8 cellular contexts compared by ENCODE assay signal in the genomic region with DNA sequence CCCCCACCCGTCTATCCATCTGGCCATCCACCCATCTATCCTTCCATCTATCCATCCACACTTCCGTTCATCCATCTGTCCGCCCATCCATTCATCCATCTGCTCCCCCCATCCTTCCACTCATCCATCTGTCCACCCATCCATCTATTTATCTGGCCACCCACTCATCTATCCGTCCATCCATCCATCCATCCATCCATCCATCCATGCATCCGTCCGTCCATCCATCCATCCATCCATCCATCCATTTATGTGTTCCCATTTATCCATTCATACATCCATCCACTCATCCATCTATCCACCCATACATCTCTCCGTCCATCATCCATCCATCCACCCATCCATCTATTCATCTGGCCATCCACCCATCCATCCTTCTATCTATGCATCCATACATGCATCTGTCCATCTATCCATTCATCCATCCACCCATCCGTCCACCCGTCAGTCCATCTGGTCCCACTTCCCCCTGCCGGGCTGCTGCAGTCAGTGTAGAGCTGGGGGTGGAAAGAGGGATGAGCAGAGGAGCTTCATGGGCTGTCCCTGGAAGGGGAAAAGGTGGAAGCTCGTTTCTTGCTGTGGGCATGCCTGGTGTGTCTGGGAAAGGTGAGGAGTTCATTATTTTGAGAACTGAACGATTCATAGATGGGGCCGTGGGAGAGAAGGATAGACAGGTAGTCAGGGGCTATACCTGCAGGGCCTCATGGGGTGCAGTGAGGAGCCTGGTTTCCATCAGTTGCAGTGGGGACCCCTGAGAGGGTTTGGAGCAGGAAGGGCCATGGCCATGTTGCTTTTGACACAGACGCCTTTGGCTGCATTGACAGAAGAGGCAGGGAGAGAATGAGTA. TPM values are rescaled to one million over a fixed set of nuclear protein-coding genes. Genes with fewer than 3 reads are reported as not detected.
DNase-seq lines count a peak whose midpoint lies in the region; ATAC-seq and TF ChIP-seq lines count a peak whose summit lies in the region.
"Had no signal": no experiment of that assay in that cellular context is flagged by ENCODE, and none has a peak within 500 bp of the region (broad histone marks: within the 10 kb centered on the region; RNA-seq: fewer than 3 reads in every experiment).

No MANE protein-coding gene starts in this region.

- H3K36me3 Mint-ChIP-seq in activated T-helper 1 cell treated with anti-CD3 and anti-CD28 coated beads, Interleukin-12 subunit alpha, Interleukin-12 subunit beta, Interleukin-2, Interleukin-4 antibody, amounts not matched to agents 30 ng/mL and 10 ng/mL and 1 ng/mL, durations not matched to agents 14 hours and 24 hours and 36 hours (ENCODE audit: low read depth) = no peaks in the 10 kb centered on the region
- H3K36me3 Mint-ChIP-seq in stimulated activated memory B cell treated with anti-CD40 and anti-IgM and Interleukin-4, amounts not matched to agents 10 μg/mL and 1 μg/mL and 100 μg/mL, for 72 hours = no peaks in the 10 kb centered on the region

- no peak for ATAC-seq in stimulated activated memory B cell treated with anti-CD40 and anti-IgM and Interleukin-4, amounts not matched to agents 10 μg/mL and 1 μg/mL and 100 μg/mL, for 72 hours
- no peak for ATAC-seq in omental fat pad (ENCODE audit: low FRiP score)

- H3K36me3 ChIP-seq in MG63 = no peaks in the 10 kb centered on the region
- H3K36me3 ChIP-seq: adrenal gland had no signal

- H3K4me3 Mint-ChIP-seq in activated T-helper 1 cell treated with anti-CD3 and anti-CD28 coated beads, Interleukin-12 subunit alpha, Interleukin-12 subunit beta, Interleukin-2, Interleukin-4 antibody, amounts not matched to agents 30 ng/mL and 10 ng/mL and 1 ng/mL, durations not matched to agents 14 hours and 24 hours and 36 hours = peak overlapping the region; percentile 75
- peak overlapping the region; percentile 77 for H3K4me3 Mint-ChIP-seq in stimulated activated memory B cell treated with anti-CD40 and anti-IgM and Interleukin-4, amounts not matched to agents 10 μg/mL and 1 μg/mL and 100 μg/mL, for 72 hours

- intact Hi-C loops in activated T-helper 1 cell treated with anti-CD3 and anti-CD28 coated beads, Interleukin-12 subunit alpha, Interleukin-12 subunit beta, Interleukin-2, Interleukin-4 antibody, amounts not matched to agents 30 ng/mL and 10 ng/mL and 1 ng/mL, durations not matched to agents 14 hours and 24 hours and 36 hours (cut with micrococcal nuclease) = loop anchor here (2.0 kb wide), 2 partner anchors 297 to 957 kb away; partner anchors contain the start of gene RANBP3

- H3K27me3 Mint-ChIP-seq in activated T-helper 1 cell treated with anti-CD3 and anti-CD28 coated beads, Interleukin-12 subunit alpha, Interleukin-12 subunit beta, Interleukin-2, Interleukin-4 antibody, amounts not matched to agents 30 ng/mL and 10 ng/mL and 1 ng/mL, durations not matched to agents 14 hours and 24 hours and 36 hours (ENCODE audit: insufficient read depth) = peaks cover 3% of the 10 kb centered on the region
- H3K27me3 Mint-ChIP-seq in stimulated activated memory B cell treated with anti-CD40 and anti-IgM and Interleukin-4, amounts not matched to agents 10 μg/mL and 1 μg/mL and 100 μg/mL, for 72 hours = no peaks in the 10 kb centered on the region

- no peaks in the 10 kb centered on the region for H3K9me3 ChIP-seq in iPS-18c (ENCODE audit: control insufficient read depth, insufficient read depth, low read length)
- H3K9me3 ChIP-seq in MG63 = no peaks in the 10 kb centered on the region
- H3K9me3 ChIP-seq: adrenal gland had no signal

- peak overlapping the region; percentile 89 for H3K27ac Mint-ChIP-seq in activated T-helper 1 cell treated with anti-CD3 and anti-CD28 coated beads, Interleukin-12 subunit alpha, Interleukin-12 subunit beta, Interleukin-2, Interleukin-4 antibody, amounts not matched to agents 30 ng/mL and 10 ng/mL and 1 ng/mL, durations not matched to agents 14 hours and 24 hours and 36 hours
- peak overlapping the region; percentile 16 for H3K27ac Mint-ChIP-seq in stimulated activated memory B cell treated with anti-CD40 and anti-IgM and Interleukin-4, amounts not matched to agents 10 μg/mL and 1 μg/mL and 100 μg/mL, for 72 hours

- no peak for TF ChIP-seq CTCF in HFF-Myc (IDR thresholded peaks at IDR 0.05; ENCODE audit: low read depth, low read length, missing control alignments)
- TF ChIP-seq CTCF in omental fat pad (IDR thresholded peaks at IDR 0.05) = no peak

- no peaks in the 10 kb centered on the region for H3K9me3 Mint-ChIP-seq in activated T-helper 1 cell treated with anti-CD3 and anti-CD28 coated beads, Interleukin-12 subunit alpha, Interleukin-12 subunit beta, Interleukin-2, Interleukin-4 antibody, amounts not matched to agents 30 ng/mL and 10 ng/mL and 1 ng/mL, durations not matched to agents 14 hours and 24 hours and 36 hours
- H3K9me3 Mint-ChIP-seq in stimulated activated memory B cell treated with anti-CD40 and anti-IgM and Interleukin-4, amounts not matched to agents 10 μg/mL and 1 μg/mL and 100 μg/mL, for 72 hours = peaks cover 5% of the 10 kb centered on the region

- peak overlapping the region; percentile 99 for H3K4me3 ChIP-seq in HFF-Myc (replicated peaks; ENCODE audit: low read depth, low read length)
- peak overlapping the region; percentile 60 for H3K4me3 ChIP-seq in iPS-18c (ENCODE audit: insufficient read depth, low read depth, low read length)
- H3K4me3 ChIP-seq in MG63 = no peak overlapping the region

- peaks cover 19% of the 10 kb centered on the region for H3K4me1 Mint-ChIP-seq in activated T-helper 1 cell treated with anti-CD3 and anti-CD28 coated beads, Interleukin-12 subunit alpha, Interleukin-12 subunit beta, Interleukin-2, Interleukin-4 antibody, amounts not matched to agents 30 ng/mL and 10 ng/mL and 1 ng/mL, durations not matched to agents 14 hours and 24 hours and 36 hours (ENCODE audit: low read depth)
- peaks cover 31% of the 10 kb centered on the region for H3K4me1 Mint-ChIP-seq in stimulated activated memory B cell treated with anti-CD40 and anti-IgM and Interleukin-4, amounts not matched to agents 10 μg/mL and 1 μg/mL and 100 μg/mL, for 72 hours

- DNase-seq in HFF-Myc (ENCODE audit: extremely low read depth, low read depth) = no peak
- no peak for DNase-seq in activated T-helper 1 cell treated with anti-CD3 and anti-CD28 coated beads, Interleukin-12 subunit alpha, Interleukin-12 subunit beta, Interleukin-2, Interleukin-4 antibody, amounts not matched to agents 30 ng/mL and 10 ng/mL and 1 ng/mL, durations not matched to agents 14 hours and 24 hours and 36 hours (ENCODE audit: low spot score)
- no peak for DNase-seq in omental fat pad (ENCODE audit: low spot score)
- no peak for DNase-seq in MG63
- no peak for DNase-seq in GDM1 (lab: John Stamatoyannopoulos, UW)

- H3K27me3 ChIP-seq in MG63 = no peaks in the 10 kb centered on the region
- H3K27me3 ChIP-seq: adrenal gland had no signal

RNA-seq across cellular contexts. Expression of gene HSD11B1L, which starts 0.8 kb away (rescaled TPM):
- 1.9 TPM in 2 replicates for total RNA-seq in activated T-helper 1 cell treated with anti-CD3 and anti-CD28 coated beads, Interleukin-12 subunit alpha, Interleukin-12 subunit beta, Interleukin-2, Interleukin-4 antibody, amounts not matched to agents 30 ng/mL and 10 ng/mL and 1 ng/mL, durations not matched to agents 14 hours and 24 hours and 36 hours
- 1 to 10 TPM; 4.3 to 9.5 (median 7.8) TPM for total RNA-seq in omental fat pad
- 3.6 and 5.8 TPM in 2 replicates for total RNA-seq in MG63 (2014; rRNA removed; shearing (Covaris generic); ENCODE audit: low replicate concordance)

RNA-seq across cellular contexts. Expression of gene MICOS13, which starts 1.4 kb away (rescaled TPM):
- total RNA-seq in activated T-helper 1 cell treated with anti-CD3 and anti-CD28 coated beads, Interleukin-12 subunit alpha, Interleukin-12 subunit beta, Interleukin-2, Interleukin-4 antibody, amounts not matched to agents 30 ng/mL and 10 ng/mL and 1 ng/mL, durations not matched to agents 14 hours and 24 hours and 36 hours = 57.4 and 60.6 TPM in 2 replicates
- total RNA-seq in omental fat pad = 10 to 100 TPM; 24.4 to 54.6 (median 40.5) TPM
- total RNA-seq in MG63 (2014; rRNA removed; shearing (Covaris generic); ENCODE audit: low replicate concordance) = 21.8 and 75.4 TPM in 2 replicates

RNA-seq across cellular contexts. Expression of gene RPL36, which starts 8.4 kb away (rescaled TPM):
- total RNA-seq in activated T-helper 1 cell treated with anti-CD3 and anti-CD28 coated beads, Interleukin-12 subunit alpha, Interleukin-12 subunit beta, Interleukin-2, Interleukin-4 antibody, amounts not matched to agents 30 ng/mL and 10 ng/mL and 1 ng/mL, durations not matched to agents 14 hours and 24 hours and 36 hours = 1,000 and 1,001 TPM in 2 replicates
- total RNA-seq in omental fat pad = 100 to 1,000 TPM; 663 to 804 (median 703) TPM
- total RNA-seq in MG63 (2014; rRNA removed; shearing (Covaris generic); ENCODE audit: low replicate concordance) = 562 and 599 TPM in 2 replicates

RNA-seq across cellular contexts. Expression of gene LONP1, which starts 38.3 kb away (rescaled TPM):
- total RNA-seq in activated T-helper 1 cell treated with anti-CD3 and anti-CD28 coated beads, Interleukin-12 subunit alpha, Interleukin-12 subunit beta, Interleukin-2, Interleukin-4 antibody, amounts not matched to agents 30 ng/mL and 10 ng/mL and 1 ng/mL, durations not matched to agents 14 hours and 24 hours and 36 hours = 180 and 186 TPM in 2 replicates
- total RNA-seq in omental fat pad = 10 to 100 TPM; 49.8 to 75.9 (median 54.0) TPM
- 45.3 and 79.2 TPM in 2 replicates for total RNA-seq in MG63 (2014; rRNA removed; shearing (Covaris generic); ENCODE audit: low replicate concordance)

RNA-seq across cellular contexts. Expression of gene CATSPERD, which starts 38.8 kb away (rescaled TPM):
- not detected in 2 replicates for total RNA-seq in activated T-helper 1 cell treated with anti-CD3 and anti-CD28 coated beads, Interleukin-12 subunit alpha, Interleukin-12 subunit beta, Interleukin-2, Interleukin-4 antibody, amounts not matched to agents 30 ng/mL and 10 ng/mL and 1 ng/mL, durations not matched to agents 14 hours and 24 hours and 36 hours
- total RNA-seq in omental fat pad = not detected
- total RNA-seq in MG63 (2014; rRNA removed; shearing (Covaris generic); ENCODE audit: low replicate concordance) = not detected in 2 replicates
- total RNA-seq: adrenal gland had no signal
